8 cellular contexts compared by ENCODE assay signal in genomic region chr18:45775726-45776125, GRCh38. TPM values are rescaled to one million over a fixed set of nuclear protein-coding genes. Genes with fewer than 3 reads are reported as not detected.
A peak's percentile ranks its signal among the peaks of the same experiment; 100 is the strongest.
DNase-seq lines count a peak whose midpoint lies in the region; ATAC-seq and TF ChIP-seq lines count a peak whose summit lies in the region.

No MANE protein-coding gene starts in this region.

- H3K36me3 ChIP-seq in heart right ventricle (no peaks in the 10 kb centered on the region), mucosa of stomach (ENCODE audit: control insufficient read depth, insufficient read depth, low read length) (no peaks in the 10 kb centered on the region), uterus (no peaks in the 10 kb centered on the region)

- no peak overlapping the region for H3K27ac Mint-ChIP-seq in chondrocyte (ENCODE audit: unreplicated experiment)

- H3K9me3 Mint-ChIP-seq in chondrocyte (ENCODE audit: low read depth): no peaks in the 10 kb centered on the region

- H3K4me3 Mint-ChIP-seq in chondrocyte (ENCODE audit: unreplicated experiment): peak overlapping the region; percentile 62

- DNase-seq in heart right ventricle: no peak
- no peak for DNase-seq in cardiac septum (ENCODE audit: low spot score)
- no peak for DNase-seq in chondrocyte (ENCODE audit: low spot score)
- DNase-seq in uterus: no peak
- no peak for DNase-seq in NCI-H446 treated with DMSO at 0.1 percent for 48 hours (lab: John Stamatoyannopoulos, UW)
- no peak for DNase-seq in NCI-H345 (lab: John Stamatoyannopoulos, UW)
- no peak for DNase-seq in hypothalamus (lab: John Stamatoyannopoulos, UW)

- H3K4me3 ChIP-seq in heart right ventricle (peak overlapping the region; percentile 18 to 81 (median 71)), mucosa of stomach (ENCODE audit: low read length) (peak overlapping the region; percentile 45), uterus (peak overlapping the region; percentile 33 to 58)

- peak overlapping the region; percentile 8 to 95 (median 82) for H3K27ac ChIP-seq in heart right ventricle
- H3K27ac ChIP-seq in uterus: peak overlapping the region; percentile 22 to 51

- H3K27me3 ChIP-seq in heart right ventricle: peaks cover 0 to 8% (median 0%) of the 10 kb centered on the region in 7 donors
- no peaks in the 10 kb centered on the region for H3K27me3 ChIP-seq in mucosa of stomach (ENCODE audit: control insufficient read depth, insufficient read depth, low read length)
- H3K27me3 ChIP-seq in uterus: no peaks in the 10 kb centered on the region

- WGBS in heart right ventricle, 2 donors: 38 to 47% methylated on average over 8 of the region's 8 CpGs

- H3K9ac ChIP-seq in mucosa of stomach (ENCODE audit: low read length): peak overlapping the region; percentile 83

- H3K36me3 Mint-ChIP-seq in chondrocyte (ENCODE audit: low read depth): no peaks in the 10 kb centered on the region

- no peak for TF ChIP-seq POLR2A in uterus (IDR thresholded peaks at IDR 0.05)

- H3K4me1 Mint-ChIP-seq in chondrocyte (ENCODE audit: low read depth): peaks cover 53% of the 10 kb centered on the region

- no peaks in the 10 kb centered on the region for H3K9me3 ChIP-seq in heart right ventricle
- H3K9me3 ChIP-seq in mucosa of stomach (ENCODE audit: control insufficient read depth, low read length): no peaks in the 10 kb centered on the region
- no peaks in the 10 kb centered on the region for H3K9me3 ChIP-seq in uterus

- H3K4me1 ChIP-seq in heart right ventricle (peaks cover 0 to 31% (median 10%) of the 10 kb centered on the region in 9 donors), mucosa of stomach (ENCODE audit: control insufficient read depth, insufficient read depth, low read length) (peaks cover 16% of the 10 kb centered on the region), uterus (no peaks in the 10 kb centered on the region)

- TF ChIP-seq CTCF in heart right ventricle (IDR thresholded peaks at IDR 0.05) (no peak), chondrocyte (IDR thresholded peaks at IDR 0.05) (no peak), uterus (IDR thresholded peaks at IDR 0.05) (no peak)

- ATAC-seq in heart right ventricle: peak in 3 of 8 donors; percentile 5 to 33 (median 14)

- H3K27me3 Mint-ChIP-seq in chondrocyte (ENCODE audit: low read depth): no peaks in the 10 kb centered on the region

- intact Hi-C loops in heart right ventricle (cut with DNase I): loop anchor here in 2 of 10 donors (5.0 to 10.0 kb wide), 2 partner anchors 38 to 59 kb away; no protein-coding TSS in a partner anchor
- intact Hi-C loops in cardiac septum (cut with DNase I): loop anchor here (5.0 kb wide), 1 partner anchor 62 kb away; no protein-coding TSS in a partner anchor
- intact Hi-C loops in uterus (cut with DNase I; ENCODE audit: low total_unique reads): no loop called here

RNA-seq across cellular contexts. Expression of gene SIGLEC15, which starts 49.7 kb away (rescaled TPM):
- under 1 TPM in 4 of 10 donors, not detected in 6; 0.17 to 0.38 (median 0.30) TPM for total RNA-seq in heart right ventricle
- under 1 TPM; 0.03 to 0.15 TPM for polyA plus RNA-seq in heart right ventricle
- not detected for total RNA-seq in cardiac septum
- total RNA-seq in chondrocyte: 0.41 to 0.85 TPM (median 0.72 TPM) in 3 replicates
- total RNA-seq in uterus: 1 to 10 TPM in 1 of 4 donors, not detected in 3; 2.8 TPM

RNA-seq across cellular contexts. Expression of gene SLC14A1, which starts 51.7 kb away (rescaled TPM):
- total RNA-seq in heart right ventricle: 10 to 100 TPM in 8 of 10 donors, 1 to 10 TPM in 2; 5.7 to 29.7 (median 12.7) TPM
- polyA plus RNA-seq in heart right ventricle: 10 to 100 TPM in 1 of 2 donors, 1 to 10 TPM in 1; 5.6 to 20.4 TPM
- 12.4 TPM for total RNA-seq in cardiac septum
- 0.25 TPM in 1 of 3 replicates, not detected in the others for total RNA-seq in chondrocyte
- total RNA-seq in uterus: 10 to 100 TPM in 1 of 4 donors, under 1 TPM in 1, not detected in 2; 0.95 to 26.0 TPM
